In genomic region chr4:46390353-46391058, GRCh38 we compare ENCODE assay signal across 10 cellular contexts. TPM values are rescaled to one million over a fixed set of nuclear protein-coding genes. Genes with fewer than 3 reads are reported as not detected.
DNase-seq lines count a peak whose midpoint lies in the region; ATAC-seq and TF ChIP-seq lines count a peak whose summit lies in the region.
"Had no signal": no experiment of that assay in that cellular context is flagged by ENCODE, and none has a peak within 500 bp of the region (broad histone marks: within the 10 kb centered on the region; RNA-seq: fewer than 3 reads in every experiment).

No MANE protein-coding gene starts in this region.

- H3K27ac Mint-ChIP-seq in T-cell (no peak overlapping the region), CD14-positive monocyte (no peak overlapping the region)
- H3K27ac Mint-ChIP-seq: IgD-negative memory B cell; stimulated activated memory B cell treated with anti-CD40 and anti-IgM and Interleukin-4, amounts not matched to agents 10 μg/mL and 1 μg/mL and 100 μg/mL, for 72 hours had no signal

- H3K27me3 ChIP-seq in tibial artery, result peaks cover 0 to 31% of the 10 kb centered on the region in 2 donors

- ATAC-seq in T-cell (replicated peaks in 1 of 4), result no peak
- ATAC-seq: stimulated activated memory B cell treated with anti-CD40 and anti-IgM and Interleukin-4, amounts not matched to agents 10 μg/mL and 1 μg/mL and 100 μg/mL, for 72 hours had no signal

- no peak overlapping the region for H3K9ac ChIP-seq in SK-N-MC (ENCODE audit: insufficient read length)

- H3K36me3 Mint-ChIP-seq in T-cell (no peaks in the 10 kb centered on the region), CD14-positive monocyte (peaks cover 2 to 3% of the 10 kb centered on the region in 2 donors)
- H3K36me3 Mint-ChIP-seq: stimulated activated memory B cell treated with anti-CD40 and anti-IgM and Interleukin-4, amounts not matched to agents 10 μg/mL and 1 μg/mL and 100 μg/mL, for 72 hours had no signal

- H3K4me1 ChIP-seq in mesodermal cell (ENCODE audit: control insufficient read depth, insufficient read depth, low read length, poor library complexity, severe bottlenecking) (peaks cover 11% of the 10 kb centered on the region), tibial artery (peaks cover 0 to 21% (median 17%) of the 10 kb centered on the region in 4 donors)

- H3K4me1 Mint-ChIP-seq in T-cell (peaks cover 12 to 16% (median 16%) of the 10 kb centered on the region in 3 donors), CD14-positive monocyte (peaks cover 4% of the 10 kb centered on the region)

- WGBS in mesodermal cell (ENCODE audit: insufficient coverage in 2 of 2), 2 experiments, result 5 to 6% methylated on average over 8 to 17 of the region's 27 CpGs

- DNase-seq in SK-N-MC (ENCODE audit: low read depth, low spot score), result no peak
- DNase-seq in ecto neural progenitor cell (ENCODE audit: low spot score), result peak; percentile 55
- DNase-seq in tibial artery, result no peak
- no peak for DNase-seq in T-cell
- no peak for DNase-seq in CD14-positive monocyte (ENCODE audit: low spot score)
- DNase-seq in foreskin melanocyte, result no peak

- H3K9me3 ChIP-seq in SK-N-MC (ENCODE audit: low read depth, low read length) (no peaks in the 10 kb centered on the region), mesodermal cell (ENCODE audit: control insufficient read depth, low read length) (no peaks in the 10 kb centered on the region), tibial artery (no peaks in the 10 kb centered on the region)

- H3K36me3 ChIP-seq in SK-N-MC (ENCODE audit: insufficient read depth, low read length) (no peaks in the 10 kb centered on the region), mesodermal cell (ENCODE audit: control insufficient read depth, insufficient read depth, low read length) (no peaks in the 10 kb centered on the region), tibial artery (no peaks in the 10 kb centered on the region)

- intact Hi-C loops in tibial artery (cut with DNase I; ENCODE audit: low total_unique reads), result no loop called here
- intact Hi-C loops in CD14-positive monocyte (cut with micrococcal nuclease), result no loop called here

- H3K4me3 ChIP-seq in SK-N-MC, result peak overlapping the region; percentile 87
- H3K4me3 ChIP-seq in mesodermal cell (ENCODE audit: extremely low read depth, insufficient read depth, low read length, poor library complexity, severe bottlenecking), result peak overlapping the region; percentile 35
- H3K4me3 ChIP-seq in tibial artery, result peak overlapping the region; percentile 37 to 51

- POLR2A ChIA-PET in T-cell (lab: Charles Lee), result no interaction called here

- H3K27me3 Mint-ChIP-seq in T-cell (peaks cover 29 to 35% of the 10 kb centered on the region in 2 donors), CD14-positive monocyte (ENCODE audit: low read depth in 3 of 3) (peaks cover 31 to 45% (median 36%) of the 10 kb centered on the region in 3 donors)

- no peak for TF ChIP-seq CTCF in tibial artery (IDR thresholded peaks at IDR 0.05)
- TF ChIP-seq CTCF in CD14-positive monocyte (IDR thresholded peaks at IDR 0.05), result no peak

- H3K4me3 Mint-ChIP-seq in T-cell (peak overlapping the region in 1 of 3 donors; percentile 3), CD14-positive monocyte (peak overlapping the region in 1 of 2 donors; percentile 73)
- H3K4me3 Mint-ChIP-seq: stimulated activated memory B cell treated with anti-CD40 and anti-IgM and Interleukin-4, amounts not matched to agents 10 μg/mL and 1 μg/mL and 100 μg/mL, for 72 hours had no signal

- peaks cover 0 to 4% (median 4%) of the 10 kb centered on the region in 3 donors for H3K9me3 Mint-ChIP-seq in T-cell
- H3K9me3 Mint-ChIP-seq in CD14-positive monocyte, result peaks cover 0 to 12% (median 8%) of the 10 kb centered on the region in 7 donors

- no peak overlapping the region for H3K27ac ChIP-seq in SK-N-MC
- H3K27ac ChIP-seq in mesodermal cell (ENCODE audit: low read depth, low read length, severe bottlenecking), result no peak overlapping the region
- no peak overlapping the region for H3K27ac ChIP-seq in tibial artery

- CTCF ChIA-PET in T-cell (lab: Charles Lee), result interaction anchor here in 1 of 2 donors (0.7 kb wide), 1 partner anchor 352 kb away, joined by 8 read pairs; no protein-coding TSS in a partner anchor

RNA-seq across cellular contexts. Expression of gene GABRA2, which starts 0.6 kb away (rescaled TPM):
- 1.4 TPM for polyA plus RNA-seq in mesodermal cell (2013, experiment 1 of 2)
- 1.8 TPM for polyA plus RNA-seq in mesodermal cell (2013, experiment 2 of 2)
- not detected for total RNA-seq in T-cell
- polyA plus RNA-seq in CD14-positive monocyte, result not detected
- total RNA-seq: activated CD8-positive, alpha-beta memory T cell treated with anti-CD3 and anti-CD28 coated beads for 36 hours had no signal
- polyA plus RNA-seq: IgD-negative memory B cell had no signal

Comparison
In these comparisons a context has a peak if more than half of its experiments do, and no peak if none do; other contexts are left out.
1. H3K4me3 ChIP-seq: peak in every context shown above with its lines; median percentile 87 in SK-N-MC; 44 in tibial artery; 35 in mesodermal cell.